9 cellular contexts compared by ENCODE assay signal in genomic region chr20:53935353-53936084, GRCh38.
A peak's percentile ranks its signal among the peaks of the same experiment; 100 is the strongest.
DNase-seq lines count a peak whose midpoint lies in the region; ATAC-seq, FAIRE-seq and TF ChIP-seq lines count a peak whose summit lies in the region.
"Had no signal": no experiment of that assay in that cellular context is flagged by ENCODE, and none has a peak within 500 bp of the region (broad histone marks: within the 10 kb centered on the region; RNA-seq: fewer than 3 reads in every experiment).

No MANE protein-coding gene starts in this region.

- H3K27ac ChIP-seq in CD8-positive, alpha-beta T cell (ENCODE audit: low read depth, low read length) = peak overlapping the region; percentile 21
- H3K27ac ChIP-seq in MM.1S (ENCODE audit: low read length) (peak overlapping the region; percentile 93), GM12878 (ENCODE audit: control insufficient read depth, insufficient read depth) (peak overlapping the region; percentile 91), neutrophil (peak overlapping the region; percentile 84)

- no peaks in the 10 kb centered on the region for H3K36me3 Mint-ChIP-seq in CD8-positive, alpha-beta T cell

- no peak for FAIRE-seq in GM12878 (lab: Jason Lieb, UNC)

- no peak for TF ChIP-seq CTCF in CD8-positive, alpha-beta T cell (IDR thresholded peaks at IDR 0.05)
- TF ChIP-seq CTCF in MM.1S (IDR thresholded peaks at IDR 0.05; ENCODE audit: low read length) (no peak), GM12878 (IDR thresholded peaks at IDR 0.05 in 2 of 3, conservative IDR thresholded peaks at IDR 0.05 in 1 of 3; ENCODE audit: control insufficient read depth in 2 of 3, extremely low read depth in 1 of 3, insufficient read depth in 1 of 3, low read depth in 3 of 3, low read length in 3 of 3) (no peak), neutrophil (IDR thresholded peaks at IDR 0.05) (no peak), GM10248 (IDR thresholded peaks at IDR 0.05; ENCODE audit: control extremely low read depth, extremely low read depth, low read depth, missing control alignments) (no peak)

- H3K79me2 ChIP-seq in MM.1S (ENCODE audit: low read length) (peaks cover 9% of the 10 kb centered on the region), GM12878 (ENCODE audit: control insufficient read depth, insufficient read depth, low read length) (peaks cover 2% of the 10 kb centered on the region)

- peaks cover 46% of the 10 kb centered on the region for H3F3A ChIP-seq in MM.1S (ENCODE audit: insufficient read depth, low read length)

- peaks cover 52% of the 10 kb centered on the region for H3K4me1 Mint-ChIP-seq in CD8-positive, alpha-beta T cell (ENCODE audit: low read depth)

- no peak for TF ChIP-seq EP300 in GM12878 (IDR thresholded peaks at IDR 0.05; ENCODE audit: borderline replicate concordance in 1 of 2, control insufficient read depth in 1 of 2, low read depth in 2 of 2, low read length in 2 of 2)

- H3K4me1 ChIP-seq in CD8-positive, alpha-beta T cell (ENCODE audit: insufficient read depth, low read length) = peaks cover 40% of the 10 kb centered on the region
- H3K4me1 ChIP-seq in MM.1S (ENCODE audit: low read length) (peaks cover 66% of the 10 kb centered on the region), GM12878 (ENCODE audit: control insufficient read depth, insufficient read depth, low read length) (peaks cover 53% of the 10 kb centered on the region), neutrophil (ENCODE audit: control insufficient read depth in 1 of 2, insufficient read depth in 1 of 2, low read depth in 1 of 2, low read length in 1 of 2) (peaks cover 44 to 59% of the 10 kb centered on the region in 2 experiments)

- no peaks in the 10 kb centered on the region for H3K9me3 ChIP-seq in CD8-positive, alpha-beta T cell (ENCODE audit: low read length)
- no peaks in the 10 kb centered on the region for H3K9me3 ChIP-seq in MM.1S (replicated peaks; ENCODE audit: insufficient read depth, low read length)
- H3K9me3 ChIP-seq in GM12878 (replicated peaks; ENCODE audit: control insufficient read depth, insufficient read depth, low read length) = no peaks in the 10 kb centered on the region; the same call in 2 of the 3 replicates
- H3K9me3 ChIP-seq in neutrophil = no peaks in the 10 kb centered on the region

- in situ Hi-C loops in GM12878 (cut with MboI) = no loop called here

- POLR2A ChIA-PET in CD8-positive, alpha-beta T cell (lab: Charles Lee) = interaction anchor here (0.7 to 2.1 kb wide), 11 partner anchors 14 to 353 kb away, joined by 3 to 10 read pairs (median 3); no protein-coding TSS in a partner anchor
- POLR2A ChIA-PET in GM12878 (lab: Charles Lee) = interaction anchor here (0.6 to 4.4 kb wide), 15 partner anchors 11 to 351 kb away, joined by 3 to 29 read pairs (median 4); no protein-coding TSS in a partner anchor
- POLR2A ChIA-PET in GM10248 (lab: Yijun Ruan, JAX) = interaction anchor here (0.6 to 1.0 kb wide), 2 partner anchors 24 to 312 kb away, joined by 3 read pairs; no protein-coding TSS in a partner anchor

- H3K4me2 ChIP-seq in MM.1S (ENCODE audit: low read depth, low read length) (peak overlapping the region; percentile 66), GM12878 (ENCODE audit: control insufficient read depth, insufficient read depth) (peak overlapping the region; percentile 81)

- ATAC-seq in CD8-positive, alpha-beta T cell = no peak
- ATAC-seq in GM12878 (peak; percentile 8), HG03280 (IDR thresholded peaks at IDR 0.05; ENCODE audit: unreplicated experiment) (no peak)

- peak overlapping the region; percentile 67 for H3K4me3 Mint-ChIP-seq in CD8-positive, alpha-beta T cell

- H3K4me3 ChIP-seq in CD8-positive, alpha-beta T cell (ENCODE audit: low read depth, low read length) = no peak overlapping the region
- H3K4me3 ChIP-seq in MM.1S (ENCODE audit: low read length) = peak overlapping the region; percentile 25; the same call in 1 of the 2 replicates
- no peak overlapping the region for H3K4me3 ChIP-seq in GM12878
- H3K4me3 ChIP-seq in neutrophil (ENCODE audit: low read depth in 1 of 2, low read length in 1 of 2) = no peak overlapping the region

- H3K9ac ChIP-seq in MM.1S (ENCODE audit: low read length) (peak overlapping the region; percentile 59), GM12878 (ENCODE audit: control insufficient read depth, insufficient read depth, low read length) (peak overlapping the region; percentile 66)

- CTCF ChIA-PET in CD8-positive, alpha-beta T cell (lab: Charles Lee) = interaction anchor here (0.7 to 3.8 kb wide), 13 partner anchors 9 to 388 kb away, joined by 3 to 43 read pairs (median 3); no protein-coding TSS in a partner anchor
- CTCF ChIA-PET in GM12878 (lab: Yijun Ruan, JAX) (interaction anchor here (0.7 to 20.5 kb wide), 14 partner anchors 9 to 357 kb away, joined by 3 to 258 read pairs (median 4); no protein-coding TSS in a partner anchor), GM10248 (lab: Yijun Ruan, JAX) (interaction anchor here (0.9 to 18.9 kb wide), 10 partner anchors 12 to 365 kb away, joined by 3 to 281 read pairs (median 4); no protein-coding TSS in a partner anchor)

- TF ChIP-seq RAD21 in GM12878 (IDR thresholded peaks at IDR 0.05; ENCODE audit: insufficient read depth, low read depth, low read length) = no peak

- H3K27me3 Mint-ChIP-seq in CD8-positive, alpha-beta T cell (ENCODE audit: low read depth) = no peaks in the 10 kb centered on the region

- TF ChIP-seq POLR2A in GM12878 (IDR thresholded peaks at IDR 0.05; ENCODE audit: low read depth, low read length) = no peak

- SMC1A ChIA-PET in GM12878 (lab: Charles Lee; ENCODE audit: uncharacterized antibody, unreplicated experiment) = interaction anchor here (0.6 to 18.6 kb wide), 30 partner anchors 11 to 934 kb away, joined by 3 to 384 read pairs (median 4); no protein-coding TSS in a partner anchor

- H3K9me2 ChIP-seq in MM.1S (replicated peaks; ENCODE audit: insufficient read depth, low read length) = no peaks in the 10 kb centered on the region

- H2AFZ ChIP-seq in MM.1S (ENCODE audit: low read length) = peak overlapping the region; percentile 69
- H2AFZ ChIP-seq in GM12878 (ENCODE audit: control insufficient read depth, low read depth, low read length) = peak overlapping the region; percentile 47

- H3K27me3 ChIP-seq in CD8-positive, alpha-beta T cell (ENCODE audit: insufficient read depth, low read length) = no peaks in the 10 kb centered on the region
- H3K27me3 ChIP-seq in MM.1S (replicated peaks; ENCODE audit: insufficient read depth, low read length) (no peaks in the 10 kb centered on the region), GM12878 (replicated peaks in 1 of 2; ENCODE audit: control insufficient read depth in 2 of 2, insufficient read depth in 2 of 2, low read length in 1 of 2) (no peaks in the 10 kb centered on the region), neutrophil (no peaks in the 10 kb centered on the region)

- H4K20me1 ChIP-seq in MM.1S (ENCODE audit: insufficient read depth, low read length) (no peaks in the 10 kb centered on the region), GM12878 (ENCODE audit: control insufficient read depth, insufficient read depth) (no peaks in the 10 kb centered on the region)

- H3K27ac Mint-ChIP-seq in CD8-positive, alpha-beta T cell = peak overlapping the region; percentile 85

- intact Hi-C loops in CD8-positive, alpha-beta T cell (cut with DNase I, micrococcal nuclease) = loop anchor here in 1 of 2 experiments (2.0 kb wide), 1 partner anchor 19 kb away; no protein-coding TSS in a partner anchor
- intact Hi-C loops in GM12878 (cut with micrococcal nuclease; ENCODE audit: unreplicated experiment) = no loop called here

- H3K9me3 Mint-ChIP-seq in CD8-positive, alpha-beta T cell = no peaks in the 10 kb centered on the region

- RAD21 ChIA-PET in GM12878 (lab: Charles Lee; ENCODE audit: unreplicated experiment) = interaction anchor here (0.7 to 18.3 kb wide), 24 partner anchors 15 to 363 kb away, joined by 3 to 394 read pairs (median 5); no protein-coding TSS in a partner anchor

- BruUV-seq in GM12878 (replicated peaks; lab: Mats Ljungman, UMichigan) = no TSS peak

- H3K36me3 ChIP-seq in CD8-positive, alpha-beta T cell (ENCODE audit: insufficient read depth, low read length) = no peaks in the 10 kb centered on the region
- H3K36me3 ChIP-seq in MM.1S (replicated peaks; ENCODE audit: insufficient read depth, low read length) (no peaks in the 10 kb centered on the region), GM12878 (ENCODE audit: control insufficient read depth in 2 of 2, insufficient read depth in 2 of 2, low read length in 1 of 2) (no peaks in the 10 kb centered on the region), neutrophil (no peaks in the 10 kb centered on the region)

- no peak for DNase-seq in CD8-positive, alpha-beta T cell
- DNase-seq in MM.1S = peak; percentile 39
- DNase-seq in GM12878 (ENCODE audit: low read depth, low spot score) = no peak
- no peak for DNase-seq in SHP77 (lab: John Stamatoyannopoulos, UW)
- DNase-seq in ecto neural progenitor cell (ENCODE audit: low spot score) = no peak
- DNase-seq in GM10248 (ENCODE audit: extremely low spot score) = no peak
- DNase-seq: NCI-H1694 treated with DMSO at 0.1 percent for 48 hours had no signal

- 26% methylated on average over 5 of the region's 5 CpGs for WGBS in GM12878 (ENCODE audit: insufficient coverage, insufficient replicate concordance, low lambda C conversion rate, missing lambda C conversion rate)

Comparison
In these comparisons a context has a peak if more than half of its experiments do, and no peak if none do; other contexts are left out.
1. H3K27ac ChIP-seq: peak in every context shown above with its lines; median percentile 93 in MM.1S; 91 in GM12878; 84 in neutrophil; 21 in CD8-positive, alpha-beta T cell.